ENCODE assay signal across 14 cellular contexts in the genomic region with DNA sequence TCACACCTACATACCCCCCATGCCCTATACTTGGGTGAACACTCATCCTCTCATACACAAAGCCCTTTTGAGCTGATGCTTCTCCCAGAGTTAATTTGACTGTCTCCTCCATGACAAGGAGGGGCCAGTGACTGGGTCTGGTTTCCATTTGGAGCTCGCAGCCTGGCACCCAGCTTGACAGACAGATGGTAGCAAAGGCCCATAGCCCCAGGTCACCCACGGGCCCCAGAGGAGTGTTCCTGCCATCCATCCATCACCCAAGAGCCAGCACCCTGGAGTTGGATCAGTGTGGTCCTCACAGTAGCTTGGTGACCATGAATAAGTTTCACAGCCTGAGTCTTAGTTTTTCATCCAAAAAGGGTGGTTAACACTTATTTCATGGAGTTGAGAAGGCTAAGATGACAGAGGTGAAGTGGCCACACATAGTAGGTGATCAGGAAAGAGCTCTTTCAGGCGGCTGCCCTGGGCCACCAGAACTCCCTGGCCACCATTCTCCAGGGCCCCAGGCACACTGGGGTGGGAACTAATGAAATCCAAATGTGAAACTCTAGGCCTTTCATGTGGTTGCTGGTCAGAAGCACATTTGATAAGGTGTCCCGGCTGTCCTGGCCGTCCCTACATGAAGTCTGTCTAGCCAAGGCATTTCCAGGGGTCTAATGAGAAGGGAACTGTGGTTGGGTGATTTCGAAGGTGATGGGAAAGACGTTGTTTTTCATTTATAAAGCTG. TPM values are rescaled to one million over a fixed set of nuclear protein-coding genes. Genes with fewer than 3 reads are reported as not detected.
DNase-seq lines count a peak whose midpoint lies in the region; TF ChIP-seq lines count a peak whose summit lies in the region.
"Had no signal": no experiment of that assay in that cellular context is flagged by ENCODE, and none has a peak within 500 bp of the region (broad histone marks: within the 10 kb centered on the region; RNA-seq: fewer than 3 reads in every experiment).

No MANE protein-coding gene starts in this region.

- TF ChIP-seq CTCF in GM10248 (IDR thresholded peaks at IDR 0.05; ENCODE audit: control extremely low read depth, extremely low read depth, low read depth, missing control alignments): no peak
- no peak for TF ChIP-seq CTCF in spleen (IDR thresholded peaks at IDR 0.05 in 8 of 11, conservative IDR thresholded peaks at IDR 0.05 in 3 of 11)

- intact Hi-C loops in spleen (cut with DNase I; ENCODE audit: low total_unique reads): no loop called here

- POLR2A ChIA-PET in GM10248 (lab: Yijun Ruan, JAX): no interaction called here

- H3K4me3 ChIP-seq in spleen: no peak overlapping the region
- H3K4me3 ChIP-seq: mucosa of descending colon had no signal

- TF ChIP-seq POLR2A in spleen (IDR thresholded peaks at IDR 0.05): no peak

- CTCF ChIA-PET in GM10248 (lab: Yijun Ruan, JAX): interaction anchor here (1.0 to 1.4 kb wide), 3 partner anchors 21 to 95 kb away, joined by 3 to 6 read pairs (median 4); no protein-coding TSS in a partner anchor

- peaks cover 7 to 54% (median 25%) of the 10 kb centered on the region in 6 donors for H3K4me1 ChIP-seq in spleen

- H3K27me3 ChIP-seq in spleen (replicated peaks in 1 of 7): no peaks in the 10 kb centered on the region

- peak overlapping the region in 5 of 8 donors; percentile 57 to 77 (median 67) for H3K27ac ChIP-seq in spleen

- WGBS in spleen, 5 donors: 72 to 82% (median 77%) methylated on average over 7 of the region's 7 CpGs

- no peaks in the 10 kb centered on the region for H3K36me3 ChIP-seq in spleen

- no peaks in the 10 kb centered on the region for H3K9me3 ChIP-seq in spleen
- H3K9me3 ChIP-seq: mucosa of descending colon had no signal

- DNase-seq in GM10248 (ENCODE audit: extremely low spot score) (peak; percentile 12), RPMI7951 (ENCODE audit: low read depth) (peak; percentile 93), islet precursor cell (peak; percentile 47), spleen (no peak), NCI-H2227 treated with DMSO at 0.1 percent for 48 hours (lab: John Stamatoyannopoulos, UW) (no peak), NCI-H1694 (lab: John Stamatoyannopoulos, UW) (no peak), iPS-NIHi7 (ENCODE audit: extremely low spot score) (no peak), occipital lobe (lab: John Stamatoyannopoulos, UW) (no peak)
- DNase-seq: activated CD4-positive, alpha-beta T cell treated with anti-CD3 and anti-CD28 coated beads, Interleukin-2, amount 50 U/mL, for 1 hour; CD4-positive, alpha-beta T cell; GOT3; NCI-H1930; stimulated activated CD4-positive, alpha-beta T cell treated with anti-CD3 and anti-CD28 coated beads, Interleukin-4, amount 100 ng/mL, for 1 hour had no signal

RNA-seq across cellular contexts. Expression of gene LIF, which starts 42.4 kb away (rescaled TPM):
- total RNA-seq in RPMI7951 (2014; rRNA removed; shearing (Covaris generic)): 3.1 and 4.1 TPM in 2 replicates
- total RNA-seq in spleen: 1 to 10 TPM in 3 of 7 donors, under 1 TPM in 2, not detected in 2; 0.32 to 3.2 (median 2.3) TPM
- under 1 TPM; 0.21 to 0.77 (median 0.24) TPM for polyA plus RNA-seq in spleen
- not detected for total RNA-seq in occipital lobe

Comparison
In these comparisons a context has a peak if more than half of its experiments do, and no peak if none do; other contexts are left out.
1. DNase-seq: peak in GM10248 (single experiment), RPMI7951 (single experiment) and islet precursor cell (single experiment); none in spleen (single experiment), NCI-H2227 treated with DMSO at 0.1 percent for 48 hours (single experiment), NCI-H1694 (single experiment), iPS-NIHi7 (single experiment) and occipital lobe (single experiment).